3 cellular contexts compared by ENCODE assay signal in the genomic region with DNA sequence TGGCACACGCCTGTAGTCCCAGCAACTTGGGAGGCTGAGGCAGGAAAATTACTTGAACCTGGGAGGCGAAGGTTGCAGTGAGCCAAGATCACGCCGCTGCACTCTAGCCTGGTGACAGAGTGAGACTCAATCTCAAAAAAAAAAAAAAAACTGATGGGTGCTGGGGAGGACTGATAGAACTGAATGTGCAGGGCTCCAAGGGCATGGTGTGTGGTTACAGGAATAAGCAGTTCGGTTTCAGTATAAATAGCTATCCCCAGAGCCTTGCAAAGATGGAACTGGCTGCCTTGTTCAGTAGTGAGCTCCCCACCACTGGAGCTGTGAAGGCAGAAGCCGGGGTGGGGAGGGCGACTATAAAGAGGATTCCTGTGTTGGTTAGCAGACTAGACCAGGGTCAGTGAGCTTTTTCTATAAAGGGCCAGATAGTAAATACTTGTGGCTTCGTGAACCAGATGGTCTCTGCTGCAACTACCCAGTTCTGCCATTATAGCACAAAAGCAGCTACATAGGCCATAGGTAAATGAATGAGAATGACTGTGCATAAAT.
TF ChIP-seq lines count a peak whose summit lies in the region.

No MANE protein-coding gene starts in this region.

TF ChIP-seq in A549, 52 proteins besides CTCF, POLR2A, EP300 and RAD21:
- no peak for TF ChIP-seq KDM5A (IDR thresholded peaks at IDR 0.05)
- peak; percentile 53; the same call in 1 of the 2 replicates for TF ChIP-seq NFE2L2 (conservative IDR thresholded peaks at IDR 0.05; ENCODE audit: low read length)
- TF ChIP-seq, protein P1, sequence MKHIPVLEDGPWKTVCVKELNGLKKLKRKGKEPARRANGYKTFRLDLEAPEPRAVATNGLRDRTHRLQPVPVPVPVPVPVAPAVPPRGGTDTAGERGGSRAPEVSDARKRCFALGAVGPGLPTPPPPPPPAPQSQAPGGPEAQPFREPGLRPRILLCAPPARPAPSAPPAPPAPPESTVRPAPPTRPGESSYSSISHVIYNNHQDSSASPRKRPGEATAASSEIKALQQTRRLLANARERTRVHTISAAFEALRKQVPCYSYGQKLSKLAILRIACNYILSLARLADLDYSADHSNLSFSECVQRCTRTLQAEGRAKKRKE (CRISPR knock-in tag; IDR thresholded peaks at IDR 0.05; ENCODE audit: low read depth) = no peak
- no peak for TF ChIP-seq TP53 (CRISPR knock-in tag; IDR thresholded peaks at IDR 0.05)

TF ChIP-seq in endothelial cell of umbilical vein, 7 proteins besides CTCF, POLR2A, EP300 and RAD21:
- no peak for TF ChIP-seq FOS (IDR thresholded peaks at IDR 0.05; ENCODE audit: borderline replicate concordance, insufficient read depth, low read length)
- no peak for TF ChIP-seq EZH2 (IDR thresholded peaks at IDR 0.05; ENCODE audit: borderline replicate concordance, low read depth, low read length, severe bottlenecking)
- no peak for TF ChIP-seq JUN (IDR thresholded peaks at IDR 0.05; ENCODE audit: borderline replicate concordance, insufficient read depth, insufficient read length, low read depth)
- TF ChIP-seq POLR2AphosphoS5 (IDR thresholded peaks at IDR 0.05; ENCODE audit: insufficient read depth, low read depth, low read length) = no peak
- no peak for TF ChIP-seq GATA2 (IDR thresholded peaks at IDR 0.05; ENCODE audit: insufficient read depth, insufficient read length, low read depth, low read length)
- TF ChIP-seq MYC (IDR thresholded peaks at IDR 0.05; ENCODE audit: low read depth, low read length) = no peak

TF ChIP-seq in SK-N-SH, 30 proteins besides CTCF, POLR2A, EP300 and RAD21:
- TF ChIP-seq EZH2phosphoT487 (IDR thresholded peaks at IDR 0.05; ENCODE audit: borderline replicate concordance, low read depth) (no peak), GABPA (IDR thresholded peaks at IDR 0.05; ENCODE audit: low read depth) (no peak), TAF1 (IDR thresholded peaks at IDR 0.05; ENCODE audit: borderline replicate concordance, low read depth, low read length) (no peak)
- TF ChIP-seq, protein P2, sequence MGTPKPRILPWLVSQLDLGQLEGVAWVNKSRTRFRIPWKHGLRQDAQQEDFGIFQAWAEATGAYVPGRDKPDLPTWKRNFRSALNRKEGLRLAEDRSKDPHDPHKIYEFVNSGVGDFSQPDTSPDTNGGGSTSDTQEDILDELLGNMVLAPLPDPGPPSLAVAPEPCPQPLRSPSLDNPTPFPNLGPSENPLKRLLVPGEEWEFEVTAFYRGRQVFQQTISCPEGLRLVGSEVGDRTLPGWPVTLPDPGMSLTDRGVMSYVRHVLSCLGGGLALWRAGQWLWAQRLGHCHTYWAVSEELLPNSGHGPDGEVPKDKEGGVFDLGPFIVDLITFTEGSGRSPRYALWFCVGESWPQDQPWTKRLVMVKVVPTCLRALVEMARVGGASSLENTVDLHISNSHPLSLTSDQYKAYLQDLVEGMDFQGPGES (IDR thresholded peaks at IDR 0.05; ENCODE audit: low read depth, low read length) = no peak
TF ChIP-seq in SK-N-SH: peak in this region for 0.
